ENCODE assay signal across 14 cellular contexts in the genomic region with DNA sequence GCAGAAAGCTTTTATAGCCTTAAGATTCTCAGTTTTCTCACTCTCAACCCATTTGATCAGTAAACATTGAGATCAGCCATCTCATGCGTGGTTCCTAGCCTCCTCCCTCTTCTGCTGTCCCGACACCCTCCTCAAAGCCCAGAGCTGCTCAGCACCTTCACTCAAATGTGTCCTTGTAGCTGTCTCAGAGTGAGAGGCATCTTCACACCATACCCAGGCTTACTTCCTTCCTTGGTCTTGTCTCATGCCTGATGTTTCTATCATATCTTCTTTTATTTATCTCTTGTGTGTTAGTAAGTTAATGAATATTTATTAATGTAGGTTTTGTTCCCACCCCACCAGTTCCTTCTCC.
DNase-seq lines count a peak whose midpoint lies in the region; ATAC-seq and TF ChIP-seq lines count a peak whose summit lies in the region.
"Had no signal": no experiment of that assay in that cellular context is flagged by ENCODE, and none has a peak within 500 bp of the region (broad histone marks: within the 10 kb centered on the region; RNA-seq: fewer than 3 reads in every experiment).

No MANE protein-coding gene starts in this region.

- peak overlapping the region in 2 of 11 experiments; percentile 15 to 38; a peak in 2 of 22 replicates for H3K27ac ChIP-seq in BLaER1 treated with 17β-estradiol and CSF1 and Interleukin-3, amounts not matched to agents 10 nM and 100 nM
- no peak overlapping the region for H3K27ac ChIP-seq in upper lobe of left lung
- H3K27ac ChIP-seq: heart left ventricle had no signal

- no peak overlapping the region for H3K4me3 ChIP-seq in BLaER1 treated with 17β-estradiol and CSF1 and Interleukin-3, amounts not matched to agents 10 nM and 100 nM
- H3K4me3 ChIP-seq in upper lobe of left lung = no peak overlapping the region
- H3K4me3 ChIP-seq: heart left ventricle, skin epidermis had no signal

- peaks cover 7 to 77% (median 28%) of the 10 kb centered on the region in 10 experiments; a peak in 18 of 20 replicates for H3K4me1 ChIP-seq in BLaER1 treated with 17β-estradiol and CSF1 and Interleukin-3, amounts not matched to agents 10 nM and 100 nM
- H3K4me1 ChIP-seq in upper lobe of left lung = no peaks in the 10 kb centered on the region

- DNase-seq in NAMALWA (ENCODE audit: low spot score) (peak; percentile 47), medulla oblongata (ENCODE audit: extremely low spot score) (no peak), UCSD-AML1 (lab: John Stamatoyannopoulos, UW; ENCODE audit: unreplicated experiment) (no peak), upper lobe of left lung (no peak)
- DNase-seq: DMS 273 treated with DMSO at 0.1 percent for 48 hours, heart left ventricle, left colon, NCI-H510A treated with DMSO at 0.1 percent for 48 hours, SHP77 treated with DMSO at 0.1 percent for 48 hours had no signal

- H4K20me1 ChIP-seq in BLaER1 treated with 17β-estradiol and CSF1 and Interleukin-3, amounts not matched to agents 10 nM and 100 nM = no peaks in the 10 kb centered on the region

- ATAC-seq in GM19468 (IDR thresholded peaks at IDR 0.05; ENCODE audit: extremely low read depth, unreplicated experiment) (peak; percentile 17), HG02970 (IDR thresholded peaks at IDR 0.05; ENCODE audit: low FRiP score, unreplicated experiment) (peak; percentile 28), HG02840 (IDR thresholded peaks at IDR 0.05; ENCODE audit: low FRiP score, unreplicated experiment) (no peak), upper lobe of left lung (ENCODE audit: low FRiP score in 2 of 2) (no peak)
- ATAC-seq: heart left ventricle, left colon had no signal

- TF ChIP-seq EP300 in upper lobe of left lung (IDR thresholded peaks at IDR 0.05) = no peak

- TF ChIP-seq CTCF in upper lobe of left lung (IDR thresholded peaks at IDR 0.05) = no peak

- H3K27me3 ChIP-seq in BLaER1 treated with 17β-estradiol and CSF1 and Interleukin-3, amounts not matched to agents 10 nM and 100 nM = no peaks in the 10 kb centered on the region
- H3K27me3 ChIP-seq in upper lobe of left lung = no peaks in the 10 kb centered on the region
- H3K27me3 ChIP-seq: heart left ventricle had no signal

- no peak for TF ChIP-seq POLR2A in upper lobe of left lung (IDR thresholded peaks at IDR 0.05)

- H3K9ac ChIP-seq in BLaER1 treated with 17β-estradiol and CSF1 and Interleukin-3, amounts not matched to agents 10 nM and 100 nM = no peak overlapping the region

- peak overlapping the region in 7 of 11 experiments; percentile 27 to 71 (median 37); a peak in 8 of 22 replicates for H3K4me2 ChIP-seq in BLaER1 treated with 17β-estradiol and CSF1 and Interleukin-3, amounts not matched to agents 10 nM and 100 nM

- no peaks in the 10 kb centered on the region for H3K9me3 ChIP-seq in BLaER1 treated with 17β-estradiol and CSF1 and Interleukin-3, amounts not matched to agents 10 nM and 100 nM (replicated peaks in 1 of 11)
- H3K9me3 ChIP-seq in upper lobe of left lung = no peaks in the 10 kb centered on the region
- H3K9me3 ChIP-seq: heart left ventricle had no signal

- 88 to 89% methylated on average over 2 of the region's 2 CpGs for WGBS in upper lobe of left lung, 2 donors

- no peaks in the 10 kb centered on the region for H3K36me3 ChIP-seq in BLaER1 treated with 17β-estradiol and CSF1 and Interleukin-3, amounts not matched to agents 10 nM and 100 nM
- H3K36me3 ChIP-seq in upper lobe of left lung = no peaks in the 10 kb centered on the region
- H3K36me3 ChIP-seq: heart left ventricle had no signal

Comparison
In these comparisons a context has a peak if more than half of its experiments do, and no peak if none do; other contexts are left out.
1. ATAC-seq: peak in GM19468 (single experiment) and HG02970 (single experiment); none in HG02840 (single experiment) and upper lobe of left lung (0 of 2).